Comparison of ENCODE assay signal across 8 cellular contexts in genomic region chr11:17277024-17277584, GRCh38. TPM values are rescaled to one million over a fixed set of nuclear protein-coding genes. Genes with fewer than 3 reads are reported as not detected.
DNase-seq lines count a peak whose midpoint lies in the region; ATAC-seq lines count a peak whose summit lies in the region.

No MANE protein-coding gene starts in this region.

- H3K27ac Mint-ChIP-seq in T-helper 1 cell treated with Interleukin-12 subunit alpha and Interleukin-12 subunit beta and Interleukin-4 antibody, amounts not matched to agents 30 μg/mL and 1 μg/mL, for 36 hours, result peak overlapping the region; percentile 88

- DNase-seq in stimulated activated CD4-positive, alpha-beta T cell treated with anti-CD3 and anti-CD28 coated beads, Interleukin-12 subunit alpha, Interleukin-12 subunit beta, amount 100 ng/mL, for 24 hours (ENCODE audit: low read depth in 2 of 2), result peak; percentile 15 to 24
- DNase-seq in stimulated activated CD4-positive, alpha-beta T cell treated with anti-CD3 and anti-CD28 coated beads, Interleukin-2, amount 100 ng/mL, for 24 hours, result no peak
- peak; percentile 47 for DNase-seq in HCEC 1CT
- peak; percentile 71 for DNase-seq in M059J (ENCODE audit: low read depth)
- DNase-seq in myocyte (ENCODE audit: low read depth), result peak; percentile 78
- no peak for DNase-seq in posterior vena cava (ENCODE audit: low spot score)

- peaks cover 35% of the 10 kb centered on the region for H3K4me1 Mint-ChIP-seq in T-helper 1 cell treated with Interleukin-12 subunit alpha and Interleukin-12 subunit beta and Interleukin-4 antibody, amounts not matched to agents 30 μg/mL and 1 μg/mL, for 36 hours (ENCODE audit: low read depth)

- peaks cover 3% of the 10 kb centered on the region for H3K27me3 Mint-ChIP-seq in T-helper 1 cell treated with Interleukin-12 subunit alpha and Interleukin-12 subunit beta and Interleukin-4 antibody, amounts not matched to agents 30 μg/mL and 1 μg/mL, for 36 hours (ENCODE audit: low read depth)

- intact Hi-C loops in posterior vena cava (cut with DNase I), result no loop called here

- peak overlapping the region; percentile 91 for H3K4me3 Mint-ChIP-seq in T-helper 1 cell treated with Interleukin-12 subunit alpha and Interleukin-12 subunit beta and Interleukin-4 antibody, amounts not matched to agents 30 μg/mL and 1 μg/mL, for 36 hours

- H3K36me3 Mint-ChIP-seq in T-helper 1 cell treated with Interleukin-12 subunit alpha and Interleukin-12 subunit beta and Interleukin-4 antibody, amounts not matched to agents 30 μg/mL and 1 μg/mL, for 36 hours (ENCODE audit: low read depth), result peaks cover 12% of the 10 kb centered on the region

- no peaks in the 10 kb centered on the region for H3K9me3 Mint-ChIP-seq in T-helper 1 cell treated with Interleukin-12 subunit alpha and Interleukin-12 subunit beta and Interleukin-4 antibody, amounts not matched to agents 30 μg/mL and 1 μg/mL, for 36 hours

- ATAC-seq in esophagus mucosa, result peak; percentile 3

RNA-seq across cellular contexts. Expression of gene NUCB2, which starts 0.6 kb away (rescaled TPM):
- 126 and 173 TPM in 2 replicates for total RNA-seq in M059J (2014; rRNA removed; shearing (Covaris generic))
- total RNA-seq in esophagus mucosa (93.7 TPM), myocyte (92.8 and 99.0 TPM in 2 replicates), posterior vena cava (100 to 1,000 TPM; 151 to 162 TPM)
- 45.1 TPM for polyA plus RNA-seq in myocyte (2012)

Comparison
In these comparisons a context has a peak if more than half of its experiments do, and no peak if none do; other contexts are left out.
1. DNase-seq: peak in stimulated activated CD4-positive, alpha-beta T cell treated with anti-CD3 and anti-CD28 coated beads, Interleukin-12 subunit alpha, Interleukin-12 subunit beta, amount 100 ng/mL, for 24 hours (2 of 2), HCEC 1CT (single experiment), M059J (single experiment) and myocyte (single experiment); none in stimulated activated CD4-positive, alpha-beta T cell treated with anti-CD3 and anti-CD28 coated beads, Interleukin-2, amount 100 ng/mL, for 24 hours (0 of 2) and posterior vena cava (single experiment).